In genomic region chr18:62979172-62979571, GRCh38 we compare ENCODE assay signal across 8 cellular contexts.
DNase-seq lines count a peak whose midpoint lies in the region; ATAC-seq and TF ChIP-seq lines count a peak whose summit lies in the region.

No MANE protein-coding gene starts in this region.

- no peaks in the 10 kb centered on the region for H3K27me3 ChIP-seq in prostate gland (replicated peaks; ENCODE audit: insufficient read depth)

- WGBS in prostate gland = 46% methylated on average over 13 of the region's 13 CpGs

- H3K36me3 ChIP-seq in prostate gland = peaks cover 0 to 3% of the 10 kb centered on the region in 2 donors

- no peak overlapping the region for H3K4me3 ChIP-seq in prostate gland

- H3K4me1 ChIP-seq in prostate gland (replicated peaks) = no peaks in the 10 kb centered on the region

- ATAC-seq in HG03196 (IDR thresholded peaks at IDR 0.05; ENCODE audit: unreplicated experiment) = no peak
- no peak for ATAC-seq in GM21619 (IDR thresholded peaks at IDR 0.05; ENCODE audit: unreplicated experiment)
- ATAC-seq in HG03095 (IDR thresholded peaks at IDR 0.05; ENCODE audit: unreplicated experiment) = no peak
- no peak for ATAC-seq in HG03439 (IDR thresholded peaks at IDR 0.05; ENCODE audit: unreplicated experiment)

- no peaks in the 10 kb centered on the region for H3K9me3 ChIP-seq in prostate gland

- no peak for TF ChIP-seq POLR2A in prostate gland (IDR thresholded peaks at IDR 0.05)

- peak; percentile 66 for DNase-seq in GM04504 (ENCODE audit: low read depth)
- DNase-seq in NCI-H524 treated with DMSO at 0.1 percent for 48 hours (lab: John Stamatoyannopoulos, UW) = peak; percentile 18
- peak; percentile 43 for DNase-seq in epidermal melanocyte (ENCODE audit: insufficient read length, low spot score)
- peak; percentile 47 for DNase-seq in prostate gland (ENCODE audit: low spot score)

- intact Hi-C loops in prostate gland (cut with DNase I) = no loop called here

- no peak for TF ChIP-seq CTCF in prostate gland (IDR thresholded peaks at IDR 0.05)

- H3K27ac ChIP-seq in prostate gland = no peak overlapping the region
